In the genomic region with DNA sequence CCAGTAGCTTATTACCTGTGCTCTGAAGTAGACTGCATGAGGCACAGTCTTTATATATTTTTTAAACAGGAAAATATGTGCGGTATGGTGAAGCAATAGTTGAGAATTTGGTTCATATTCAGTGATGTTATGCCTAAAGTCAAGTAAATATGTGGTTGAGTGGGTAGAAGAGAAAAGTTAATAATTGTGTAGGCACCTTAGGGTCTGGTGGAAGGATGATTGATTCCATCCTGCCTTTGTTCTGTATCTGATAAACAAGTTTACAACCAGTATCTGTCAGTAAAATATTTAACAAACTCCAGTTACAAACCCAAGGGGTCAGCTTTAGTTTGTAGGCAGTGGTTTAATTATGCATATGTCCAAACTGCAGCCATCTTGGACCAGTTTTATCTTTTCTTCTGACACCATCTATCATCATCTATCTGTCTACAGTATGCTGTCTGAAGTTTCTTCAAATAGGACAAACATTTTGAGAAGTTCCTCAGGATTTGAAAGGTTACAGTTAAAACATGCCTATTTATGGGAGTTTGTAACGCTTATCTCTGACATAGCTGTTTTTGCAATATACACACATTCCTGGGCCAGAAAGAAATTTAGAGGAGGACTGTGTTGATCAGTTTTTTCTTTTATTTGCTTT, we compare ENCODE assay signal across 20 cellular contexts. TPM values are rescaled to one million over a fixed set of nuclear protein-coding genes. Genes with fewer than 3 reads are reported as not detected.
DNase-seq lines count a peak whose midpoint lies in the region; ATAC-seq and TF ChIP-seq lines count a peak whose summit lies in the region.
"Had no signal": no experiment of that assay in that cellular context is flagged by ENCODE, and none has a peak within 500 bp of the region (broad histone marks: within the 10 kb centered on the region; RNA-seq: fewer than 3 reads in every experiment).

No MANE protein-coding gene starts in this region.

- no peak overlapping the region for H3K4me2 ChIP-seq in neural progenitor cell
- H3K4me2 ChIP-seq: SK-N-SH had no signal

- H3K9me3 Mint-ChIP-seq in activated T-cell treated with anti-CD3 and anti-CD28 coated beads, Interleukin-2, amount 50 U/mL, for 72 hours: no peaks in the 10 kb centered on the region
- H3K9me3 Mint-ChIP-seq in activated T-cell treated with anti-CD3 and anti-CD28 coated beads, Interleukin-2, amount 50 U/mL, for 4 hours: peaks cover 2% of the 10 kb centered on the region
- H3K9me3 Mint-ChIP-seq in activated T-helper 2 cell treated with anti-CD3 and anti-CD28 coated beads, Interferon-gamma antibody, Interleukin-2, Interleukin-4, amounts not matched to agents 10 μg/mL and 5 μg/mL and 100 μg/mL, durations not matched to agents 14 hours and 24 hours and 36 hours: peaks cover 20% of the 10 kb centered on the region
- H3K9me3 Mint-ChIP-seq in neural progenitor cell: peaks cover 54% of the 10 kb centered on the region
- H3K9me3 Mint-ChIP-seq: natural killer cell had no signal

- peaks cover 100% of the 10 kb centered on the region for H3K79me2 ChIP-seq in neural progenitor cell (ENCODE audit: low read depth)

- H3K36me3 Mint-ChIP-seq in activated T-cell treated with anti-CD3 and anti-CD28 coated beads, Interleukin-2, amount 50 U/mL, for 72 hours (ENCODE audit: insufficient read depth in 2 of 2): peaks cover 6 to 43% of the 10 kb centered on the region in 2 donors
- peaks cover 25% of the 10 kb centered on the region for H3K36me3 Mint-ChIP-seq in activated T-cell treated with anti-CD3 and anti-CD28 coated beads, Interleukin-2, amount 50 U/mL, for 4 hours (ENCODE audit: insufficient read depth)
- peaks cover 65% of the 10 kb centered on the region for H3K36me3 Mint-ChIP-seq in activated T-helper 2 cell treated with anti-CD3 and anti-CD28 coated beads, Interferon-gamma antibody, Interleukin-2, Interleukin-4, amounts not matched to agents 10 μg/mL and 5 μg/mL and 100 μg/mL, durations not matched to agents 14 hours and 24 hours and 36 hours (ENCODE audit: low read depth)
- peaks cover 55% of the 10 kb centered on the region for H3K36me3 Mint-ChIP-seq in neural progenitor cell
- H3K36me3 Mint-ChIP-seq: natural killer cell had no signal

- H3F3A ChIP-seq in neural progenitor cell (ENCODE audit: low read depth): peaks cover 35% of the 10 kb centered on the region

- intact Hi-C loops in activated T-helper 2 cell treated with anti-CD3 and anti-CD28 coated beads, Interferon-gamma antibody, Interleukin-2, Interleukin-4, amounts not matched to agents 10 μg/mL and 5 μg/mL and 100 μg/mL, durations not matched to agents 14 hours and 24 hours and 36 hours (cut with micrococcal nuclease): no loop called here

- H3K4me3 Mint-ChIP-seq in activated T-cell treated with anti-CD3 and anti-CD28 coated beads, Interleukin-2, amount 50 U/mL, for 72 hours: peak overlapping the region in 1 of 2 donors; percentile 60
- H3K4me3 Mint-ChIP-seq in activated T-cell treated with anti-CD3 and anti-CD28 coated beads, Interleukin-2, amount 50 U/mL, for 4 hours: no peak overlapping the region
- H3K4me3 Mint-ChIP-seq in activated T-helper 2 cell treated with anti-CD3 and anti-CD28 coated beads, Interferon-gamma antibody, Interleukin-2, Interleukin-4, amounts not matched to agents 10 μg/mL and 5 μg/mL and 100 μg/mL, durations not matched to agents 14 hours and 24 hours and 36 hours (ENCODE audit: low read depth): no peak overlapping the region
- no peak overlapping the region for H3K4me3 Mint-ChIP-seq in neural progenitor cell
- H3K4me3 Mint-ChIP-seq: natural killer cell had no signal

- H3K4me1 ChIP-seq in neural progenitor cell: peaks cover 44% of the 10 kb centered on the region

- no peaks in the 10 kb centered on the region for H3K9me3 ChIP-seq in neural progenitor cell (ENCODE audit: low read depth)
- H3K9me3 ChIP-seq: SK-N-SH, thoracic aorta had no signal

- peaks cover 82% of the 10 kb centered on the region for H3K4me1 Mint-ChIP-seq in activated T-cell treated with anti-CD3 and anti-CD28 coated beads, Interleukin-2, amount 50 U/mL, for 72 hours (ENCODE audit: low read depth)
- H3K4me1 Mint-ChIP-seq in activated T-cell treated with anti-CD3 and anti-CD28 coated beads, Interleukin-2, amount 50 U/mL, for 4 hours (ENCODE audit: low read depth): peaks cover 70% of the 10 kb centered on the region
- H3K4me1 Mint-ChIP-seq in activated T-helper 2 cell treated with anti-CD3 and anti-CD28 coated beads, Interferon-gamma antibody, Interleukin-2, Interleukin-4, amounts not matched to agents 10 μg/mL and 5 μg/mL and 100 μg/mL, durations not matched to agents 14 hours and 24 hours and 36 hours (ENCODE audit: low read depth): peaks cover 56% of the 10 kb centered on the region
- H3K4me1 Mint-ChIP-seq in neural progenitor cell: peaks cover 17% of the 10 kb centered on the region

- TF ChIP-seq CTCF in neural progenitor cell (IDR thresholded peaks at IDR 0.05): no peak

- no peak overlapping the region for H3K9ac ChIP-seq in neural progenitor cell
- H3K9ac ChIP-seq: SK-N-SH had no signal

- H3K36me3 ChIP-seq in neural progenitor cell: peaks cover 13% of the 10 kb centered on the region
- H3K36me3 ChIP-seq: thoracic aorta had no signal

- H4K20me1 ChIP-seq in neural progenitor cell (ENCODE audit: low read depth): peaks cover 99% of the 10 kb centered on the region

- H3K27me3 Mint-ChIP-seq in activated T-cell treated with anti-CD3 and anti-CD28 coated beads, Interleukin-2, amount 50 U/mL, for 72 hours (ENCODE audit: low read depth): no peaks in the 10 kb centered on the region
- H3K27me3 Mint-ChIP-seq in activated T-cell treated with anti-CD3 and anti-CD28 coated beads, Interleukin-2, amount 50 U/mL, for 4 hours (ENCODE audit: low read depth): no peaks in the 10 kb centered on the region
- no peaks in the 10 kb centered on the region for H3K27me3 Mint-ChIP-seq in activated T-helper 2 cell treated with anti-CD3 and anti-CD28 coated beads, Interferon-gamma antibody, Interleukin-2, Interleukin-4, amounts not matched to agents 10 μg/mL and 5 μg/mL and 100 μg/mL, durations not matched to agents 14 hours and 24 hours and 36 hours (ENCODE audit: low read depth)
- peaks cover 8% of the 10 kb centered on the region for H3K27me3 Mint-ChIP-seq in neural progenitor cell (ENCODE audit: insufficient read depth, low read depth)

- DNase-seq in activated T-cell treated with anti-CD3 and anti-CD28 coated beads, Interleukin-2, amount 50 U/mL, for 72 hours: no peak
- no peak for DNase-seq in activated T-cell treated with anti-CD3 and anti-CD28 coated beads, Interleukin-2, amount 50 U/mL, for 4 hours
- DNase-seq in activated T-helper 2 cell treated with anti-CD3 and anti-CD28 coated beads, Interferon-gamma antibody, Interleukin-2, Interleukin-4, amounts not matched to agents 10 μg/mL and 5 μg/mL and 100 μg/mL, durations not matched to agents 14 hours and 24 hours and 36 hours (ENCODE audit: low spot score): no peak
- DNase-seq in renal cortical epithelial cell (ENCODE audit: low read depth): peak; percentile 68
- no peak for DNase-seq in NCI-H2029 (lab: John Stamatoyannopoulos, UW)
- DNase-seq in NCI-H446 (lab: John Stamatoyannopoulos, UW): no peak
- no peak for DNase-seq in neural progenitor cell (ENCODE audit: low spot score)
- DNase-seq: caudate nucleus; COR-L47; effector memory CD4-positive, alpha-beta T cell; foreskin fibroblast; Kasumi-1; left ventricle myocardium superior; natural killer cell; NCI-H187 treated with DMSO at 0.1 percent for 48 hours; NCI-H748 treated with DMSO at 0.1 percent for 48 hours; retina; SK-N-SH had no signal

- peak overlapping the region; percentile 78 for H3K27ac Mint-ChIP-seq in activated T-cell treated with anti-CD3 and anti-CD28 coated beads, Interleukin-2, amount 50 U/mL, for 72 hours
- H3K27ac Mint-ChIP-seq in activated T-helper 2 cell treated with anti-CD3 and anti-CD28 coated beads, Interferon-gamma antibody, Interleukin-2, Interleukin-4, amounts not matched to agents 10 μg/mL and 5 μg/mL and 100 μg/mL, durations not matched to agents 14 hours and 24 hours and 36 hours: peak overlapping the region; percentile 71
- no peak overlapping the region for H3K27ac Mint-ChIP-seq in neural progenitor cell
- H3K27ac Mint-ChIP-seq: natural killer cell had no signal

- H3K4me3 ChIP-seq in neural progenitor cell: no peak overlapping the region
- H3K4me3 ChIP-seq: thoracic aorta had no signal

- no peak overlapping the region for H3K27ac ChIP-seq in neural progenitor cell
- H3K27ac ChIP-seq: thoracic aorta had no signal

- ATAC-seq in activated T-cell treated with anti-CD3 and anti-CD28 coated beads, Interleukin-2, amount 50 U/mL, for 72 hours (replicated peaks in 1 of 2): peak in 1 of 2 donors; percentile 35
- no peak for ATAC-seq in activated T-cell treated with anti-CD3 and anti-CD28 coated beads, Interleukin-2, amount 50 U/mL, for 4 hours
- ATAC-seq in HG02759 (IDR thresholded peaks at IDR 0.05; ENCODE audit: unreplicated experiment): peak; percentile 63
- ATAC-seq: left ventricle myocardium superior, natural killer cell had no signal

- no peaks in the 10 kb centered on the region for H3K27me3 ChIP-seq in neural progenitor cell

- H2AFZ ChIP-seq in neural progenitor cell (replicated peaks): no peak overlapping the region

RNA-seq across cellular contexts. Expression of a gene that starts 10.7 kb away (rescaled TPM):
- 100 to 1,000 TPM; 189 to 216 TPM for total RNA-seq in activated T-cell treated with anti-CD3 and anti-CD28 coated beads, Interleukin-2, amount 50 U/mL, for 72 hours
- 100 to 1,000 TPM; 176 to 209 (median 196) TPM for total RNA-seq in activated T-cell treated with anti-CD3 and anti-CD28 coated beads, Interleukin-2, amount 50 U/mL, for 4 hours
- 223 and 231 TPM in 2 replicates for total RNA-seq in activated T-helper 2 cell treated with anti-CD3 and anti-CD28 coated beads, Interferon-gamma antibody, Interleukin-2, Interleukin-4, amounts not matched to agents 10 μg/mL and 5 μg/mL and 100 μg/mL, durations not matched to agents 14 hours and 24 hours and 36 hours
- total RNA-seq in renal cortical epithelial cell (257 and 413 TPM in 2 replicates), neural progenitor cell (ENCODE audit: low replicate concordance) (432 and 1,260 TPM in 2 replicates)
